In the genomic region with DNA sequence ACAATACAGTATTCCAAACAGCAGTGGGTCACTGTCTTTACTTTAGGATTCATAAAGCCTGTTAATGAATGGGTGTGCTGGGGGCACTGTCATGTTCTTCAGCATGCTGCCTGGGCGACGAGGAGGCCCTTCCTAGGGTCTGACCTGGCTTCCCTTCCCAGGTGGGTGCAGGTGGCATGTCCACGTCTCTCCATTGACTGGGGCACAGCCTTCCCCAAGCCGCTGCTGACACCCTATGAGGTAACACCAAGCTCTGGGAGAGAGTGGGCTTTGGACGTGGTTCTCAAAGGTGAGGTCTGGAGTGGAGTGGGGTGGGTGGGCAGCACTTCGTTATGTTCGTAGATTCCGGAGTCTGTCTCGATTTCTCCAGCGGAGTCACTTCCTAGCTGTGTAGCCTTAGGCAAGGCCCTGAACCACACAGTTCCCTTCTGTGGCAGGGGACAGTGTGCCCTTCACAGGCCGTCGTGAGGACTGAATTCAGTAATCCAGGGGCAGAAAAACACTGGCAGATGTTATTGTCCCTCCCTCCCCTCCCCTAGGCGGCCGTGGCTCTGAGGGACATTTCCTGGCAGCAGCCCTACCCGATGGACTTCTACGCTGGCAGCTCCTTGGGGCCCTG, we compare ENCODE assay signal across 8 cellular contexts. TPM values are rescaled to one million over a fixed set of nuclear protein-coding genes. Genes with fewer than 3 reads are reported as not detected.
DNase-seq lines count a peak whose midpoint lies in the region; ATAC-seq, FAIRE-seq and TF ChIP-seq lines count a peak whose summit lies in the region.

No MANE protein-coding gene starts in this region.

- H3K4me3 ChIP-seq in fibroblast of villous mesenchyme (ENCODE audit: low read depth, low read length) (peak overlapping the region; percentile 90), skeletal muscle tissue (ENCODE audit: low read length in 3 of 3) (peak overlapping the region; percentile 71 to 90 (median 83)), mucosa of descending colon (no peak overlapping the region)

- peak overlapping the region in 2 of 3 donors; percentile 87 to 89 for H3K9ac ChIP-seq in skeletal muscle tissue (ENCODE audit: low read depth in 1 of 3, low read length in 3 of 3)

- no peaks in the 10 kb centered on the region for H3K27me3 ChIP-seq in skeletal muscle tissue (ENCODE audit: control insufficient read depth in 3 of 3, insufficient read depth in 3 of 3, low read length in 3 of 3)

- no peak for ATAC-seq in mucosa of descending colon

- H3K9me3 ChIP-seq in skeletal muscle tissue (ENCODE audit: control insufficient read depth in 3 of 3, low read length in 3 of 3), result no peaks in the 10 kb centered on the region
- H3K9me3 ChIP-seq in mucosa of descending colon, result no peaks in the 10 kb centered on the region

- intact Hi-C loops in mucosa of descending colon (cut with DNase I, micrococcal nuclease), result loop anchor here in 1 of 2 donors (10.0 kb wide), 1 partner anchor 1814 kb away; no protein-coding TSS in a partner anchor

- H3K27ac ChIP-seq in skeletal muscle tissue (ENCODE audit: low read depth, low read length), result peak overlapping the region; percentile 86

- TF ChIP-seq POLR2A in GM12892 (IDR thresholded peaks at IDR 0.05; ENCODE audit: low read depth, low read length), result no peak

- H3K4me1 ChIP-seq in skeletal muscle tissue (ENCODE audit: control insufficient read depth in 3 of 3, insufficient read depth in 3 of 3, low read length in 3 of 3), result peaks cover 17 to 35% (median 24%) of the 10 kb centered on the region in 3 donors
- peaks cover 7% of the 10 kb centered on the region for H3K4me1 ChIP-seq in mucosa of descending colon (ENCODE audit: low read depth)

- no peak for TF ChIP-seq CTCF in fibroblast of villous mesenchyme (IDR thresholded peaks at IDR 0.05; ENCODE audit: insufficient read depth, low read depth, low read length)
- TF ChIP-seq CTCF in mucosa of descending colon (IDR thresholded peaks at IDR 0.05), result no peak

- DNase-seq in GM12892 (ENCODE audit: insufficient read length) (no peak), SHP77 treated with DMSO at 0.1 percent for 48 hours (lab: John Stamatoyannopoulos, UW) (peak; percentile 61), fibroblast of villous mesenchyme (ENCODE audit: low read depth) (no peak), cerebellar nuclear complex (lab: John Stamatoyannopoulos, UW) (no peak), occipital lobe (lab: John Stamatoyannopoulos, UW) (no peak), mucosa of descending colon (no peak), HPDE6-E6E7 (ENCODE audit: extremely low spot score) (no peak)

- peak; percentile 71 for FAIRE-seq in GM12892 (lab: Jason Lieb, UNC)

- H3K36me3 ChIP-seq in skeletal muscle tissue (ENCODE audit: control insufficient read depth in 3 of 3, insufficient read depth in 3 of 3, low read length in 3 of 3) (peaks cover 49 to 51% (median 50%) of the 10 kb centered on the region in 3 donors), mucosa of descending colon (ENCODE audit: low read depth) (no peaks in the 10 kb centered on the region)

RNA-seq across cellular contexts. Expression of a gene that starts 0.8 kb away (rescaled TPM):
- polyA plus RNA-seq in GM12892 (2012; ENCODE audit: missing spikeins), result 19.0 TPM
- total RNA-seq in fibroblast of villous mesenchyme, result 48.4 and 61.8 TPM in 2 replicates
- 24.0 TPM for total RNA-seq in skeletal muscle tissue
- 15.8 TPM for total RNA-seq in occipital lobe
- total RNA-seq in mucosa of descending colon, result 10 to 100 TPM; 25.3 to 35.5 (median 33.0) TPM

RNA-seq across cellular contexts. Expression of a gene that starts 11.1 kb away (rescaled TPM):
- 16.9 TPM for polyA plus RNA-seq in GM12892 (2012; ENCODE audit: missing spikeins)
- total RNA-seq in fibroblast of villous mesenchyme, result 45.1 and 58.7 TPM in 2 replicates
- total RNA-seq in skeletal muscle tissue, result 14.1 TPM
- total RNA-seq in occipital lobe, result 20.7 TPM
- 10 to 100 TPM; 33.1 to 43.7 (median 42.2) TPM for total RNA-seq in mucosa of descending colon

RNA-seq across cellular contexts. Expression of a gene that starts 13.9 kb away (rescaled TPM):
- polyA plus RNA-seq in GM12892 (2012; ENCODE audit: missing spikeins), result 8.3 TPM
- total RNA-seq in fibroblast of villous mesenchyme (81.6 and 102 TPM in 2 replicates), skeletal muscle tissue (23.5 TPM), occipital lobe (3.1 TPM), mucosa of descending colon (10 to 100 TPM in 2 of 3 donors, 1 to 10 TPM in 1; 6.0 to 28.9 (median 13.5) TPM)

RNA-seq across cellular contexts. Expression of a gene that starts 15.9 kb away (rescaled TPM):
- not detected for polyA plus RNA-seq in GM12892 (2012; ENCODE audit: missing spikeins)
- total RNA-seq in fibroblast of villous mesenchyme (0.43 TPM in 1 of 2 replicates, not detected in the other), skeletal muscle tissue (1.0 TPM), occipital lobe (25.0 TPM), mucosa of descending colon (under 1 TPM; 0.14 to 0.47 (median 0.43) TPM)
